ENCODE assay signal across 19 cellular contexts in the genomic region with DNA sequence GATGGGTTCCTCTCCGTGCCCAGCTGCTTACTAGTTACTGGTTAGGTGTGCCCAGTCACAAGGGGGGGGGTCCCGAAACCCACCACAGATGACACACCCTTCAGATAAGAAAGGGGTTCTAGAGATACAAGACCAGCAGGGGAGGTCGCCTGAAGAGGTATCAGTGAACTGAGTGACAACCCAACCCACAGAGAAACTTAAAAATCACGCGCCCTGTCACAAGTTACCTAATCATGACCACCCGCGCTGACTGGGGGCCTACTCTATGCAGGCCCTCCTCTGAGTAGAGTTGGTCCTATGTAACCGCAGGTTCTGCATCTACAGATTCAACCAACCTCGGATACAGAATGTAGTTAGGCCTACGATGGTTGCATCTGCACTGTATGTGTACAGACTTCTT.
"Had no signal": no experiment of that assay in that cellular context is flagged by ENCODE, and none has a peak within 500 bp of the region (broad histone marks: within the 10 kb centered on the region; RNA-seq: fewer than 3 reads in every experiment).

No MANE protein-coding gene starts in this region.

- H3K4me2 ChIP-seq: hepatocyte had no signal

- H3K27ac ChIP-seq: colonic mucosa, esophagus muscularis mucosa, foreskin keratinocyte, gastroesophageal sphincter, heart left ventricle, hepatocyte, left lung, lower lobe of right lung had no signal

- H3K27ac Mint-ChIP-seq: immature natural killer cell; naive thymus-derived CD4-positive, alpha-beta T cell had no signal

- H3K9me3 Mint-ChIP-seq: immature natural killer cell had no signal

- H3K27me3 ChIP-seq: colonic mucosa, dorsolateral prefrontal cortex, foreskin keratinocyte, left lung had no signal

- H3K4me3 ChIP-seq: colonic mucosa, dorsolateral prefrontal cortex, esophagus muscularis mucosa, gastroesophageal sphincter, heart left ventricle, hepatocyte, left lung, lower lobe of right lung had no signal

- H3K4me1 Mint-ChIP-seq: immature natural killer cell had no signal

- ATAC-seq: foreskin keratinocyte; gastroesophageal sphincter; heart left ventricle; left lung; left ventricle myocardium superior; lower lobe of right lung; naive thymus-derived CD4-positive, alpha-beta T cell had no signal

- H3K4me3 Mint-ChIP-seq: immature natural killer cell; naive thymus-derived CD4-positive, alpha-beta T cell had no signal

- H3K36me3 ChIP-seq: colonic mucosa, esophagus muscularis mucosa, gastroesophageal sphincter, heart left ventricle, left lung, lower lobe of right lung had no signal

- H3K79me2 ChIP-seq: hepatocyte had no signal

- H3K36me3 Mint-ChIP-seq: immature natural killer cell; naive thymus-derived CD4-positive, alpha-beta T cell had no signal

- H3K9me3 ChIP-seq: colonic mucosa, esophagus muscularis mucosa, gastroesophageal sphincter, left lung, lower lobe of right lung had no signal

- DNase-seq: colonic mucosa; dermis blood vessel endothelial cell; dorsolateral prefrontal cortex; effector CD4-positive, alpha-beta T cell; effector memory CD4-positive, alpha-beta T cell; foreskin keratinocyte; heart left ventricle; hypothalamus; immature natural killer cell; left cardiac atrium; left lung; left ventricle myocardium superior; lower lobe of right lung; mesenchymal stem cell; midbrain; naive thymus-derived CD4-positive, alpha-beta T cell had no signal

- H3K4me1 ChIP-seq: colonic mucosa, foreskin keratinocyte, gastroesophageal sphincter, heart left ventricle, left lung, lower lobe of right lung had no signal

- H2AFZ ChIP-seq: hepatocyte had no signal
